1 cellular context compared by ENCODE assay signal in genomic region chr18:79585395-79586370, GRCh38.
TF ChIP-seq lines count a peak whose summit lies in the region.

No MANE protein-coding gene starts in this region.

TF ChIP-seq in H1, 55 proteins besides CTCF, POLR2A, EP300 and RAD21:
- no peak for TF ChIP-seq ATF3 (IDR thresholded peaks at IDR 0.05; ENCODE audit: insufficient read depth, low read depth, low read length)
- no peak for TF ChIP-seq CHD2 (IDR thresholded peaks at IDR 0.05; ENCODE audit: low read length)
- no peak for TF ChIP-seq GTF2F1 (IDR thresholded peaks at IDR 0.05; ENCODE audit: borderline replicate concordance, low read depth, low read length)
- TF ChIP-seq SIX5 (IDR thresholded peaks at IDR 0.05; ENCODE audit: low read depth, low read length): no peak
- no peak for TF ChIP-seq SIRT6 (IDR thresholded peaks at IDR 0.05; ENCODE audit: low read length)
- TF ChIP-seq EZH2 (IDR thresholded peaks at IDR 0.05; ENCODE audit: low read depth, low read length, severe bottlenecking): no peak
- no peak for TF ChIP-seq GABPA (IDR thresholded peaks at IDR 0.05; ENCODE audit: borderline replicate concordance, insufficient read depth, low read length)
- TF ChIP-seq SP4 (IDR thresholded peaks at IDR 0.05; ENCODE audit: low read length): no peak
- no peak for TF ChIP-seq PHF8 (conservative IDR thresholded peaks at IDR 0.05; ENCODE audit: low read depth, low read length)
- TF ChIP-seq JUN (IDR thresholded peaks at IDR 0.05; ENCODE audit: low read depth, low read length): no peak
- TF ChIP-seq NANOG (IDR thresholded peaks at IDR 0.05; ENCODE audit: insufficient read depth, low read depth, low read length, poor library complexity, severe bottlenecking): no peak
- no peak for TF ChIP-seq SRF (IDR thresholded peaks at IDR 0.05; ENCODE audit: low read depth, low read length)
- TF ChIP-seq TAF7 (optimal IDR thresholded peaks at IDR 0.05; ENCODE audit: borderline replicate concordance, low read depth, low read length): no peak
